In genomic region chr11:839875-840617, GRCh38 we compare ENCODE assay signal across 8 cellular contexts. TPM values are rescaled to one million over a fixed set of nuclear protein-coding genes. Genes with fewer than 3 reads are reported as not detected.
DNase-seq lines count a peak whose midpoint lies in the region; ATAC-seq, FAIRE-seq and TF ChIP-seq lines count a peak whose summit lies in the region.

No MANE protein-coding gene starts in this region.

- H3K4me3 ChIP-seq in Caco-2 (ENCODE audit: low read depth, low read length): no peak overlapping the region
- peak overlapping the region; percentile 97 for H3K4me3 ChIP-seq in astrocyte (ENCODE audit: insufficient read depth, low read depth, low read length)

- H3K36me3 ChIP-seq in Caco-2 (ENCODE audit: control insufficient read depth, insufficient read depth, low read length) (peaks cover 8% of the 10 kb centered on the region), astrocyte (ENCODE audit: insufficient read depth, low read length) (peaks cover 19% of the 10 kb centered on the region)

- no peak for FAIRE-seq in astrocyte (lab: Jason Lieb, UNC)

- DNase-seq in Caco-2 (no peak), astrocyte (ENCODE audit: low read depth) (no peak), SW480 (ENCODE audit: low spot score) (no peak), ACHN (no peak)
- DNase-seq in naive thymus-derived CD8-positive, alpha-beta T cell: no peak

- peak overlapping the region; percentile 88 for H3K4me2 ChIP-seq in astrocyte (ENCODE audit: low read length)

- H3K27ac Mint-ChIP-seq in Caco-2 (ENCODE audit: unreplicated experiment) (peak overlapping the region; percentile 85), IgD-negative memory B cell (peak overlapping the region in 1 of 3 donors; percentile 79), astrocyte (ENCODE audit: unreplicated experiment) (no peak overlapping the region)
- peak overlapping the region in 2 of 10 donors; percentile 38 to 46 for H3K27ac Mint-ChIP-seq in naive thymus-derived CD8-positive, alpha-beta T cell

- H3K9me3 ChIP-seq in Caco-2 (no peaks in the 10 kb centered on the region), astrocyte (ENCODE audit: insufficient read depth, low read depth, low read length) (no peaks in the 10 kb centered on the region)

- H3K36me3 Mint-ChIP-seq in Caco-2 (ENCODE audit: insufficient read depth, unreplicated experiment) (peaks cover 78% of the 10 kb centered on the region), IgD-negative memory B cell (peaks cover 2% of the 10 kb centered on the region), astrocyte (ENCODE audit: low read depth, unreplicated experiment) (peaks cover 6% of the 10 kb centered on the region)
- H3K36me3 Mint-ChIP-seq in naive thymus-derived CD8-positive, alpha-beta T cell: peaks cover 0 to 9% (median 0%) of the 10 kb centered on the region in 3 donors

- BruUV-seq in Caco-2 (replicated peaks; lab: Mats Ljungman, UMichigan): no TSS peak

- H3K4me1 ChIP-seq in Caco-2 (peaks cover 23% of the 10 kb centered on the region), astrocyte (ENCODE audit: insufficient read depth, low read length) (peaks cover 46% of the 10 kb centered on the region)

- H3K4me1 Mint-ChIP-seq in Caco-2 (ENCODE audit: low read depth, unreplicated experiment) (peaks cover 18% of the 10 kb centered on the region), IgD-negative memory B cell (peaks cover 0 to 17% (median 8%) of the 10 kb centered on the region in 3 donors), astrocyte (ENCODE audit: low read depth, unreplicated experiment) (peaks cover 16% of the 10 kb centered on the region)
- peaks cover 11 to 41% (median 30%) of the 10 kb centered on the region in 4 donors for H3K4me1 Mint-ChIP-seq in naive thymus-derived CD8-positive, alpha-beta T cell

- no peak for ATAC-seq in naive thymus-derived CD8-positive, alpha-beta T cell
- ATAC-seq in GM19035 (IDR thresholded peaks at IDR 0.05; ENCODE audit: unreplicated experiment) (no peak), HG03457 (IDR thresholded peaks at IDR 0.05; ENCODE audit: unreplicated experiment) (no peak)

- no peaks in the 10 kb centered on the region for H3K27me3 ChIP-seq in Caco-2 (replicated peaks; ENCODE audit: control insufficient read depth, insufficient read depth, low read length)
- no peaks in the 10 kb centered on the region for H3K27me3 ChIP-seq in astrocyte (ENCODE audit: insufficient read depth, low read length)

- H2AFZ ChIP-seq in astrocyte (ENCODE audit: low read depth, low read length): no peak overlapping the region

- in situ Hi-C loops in ACHN (cut with HindIII; ENCODE audit: low pct_ligation_motif_present, low pct_unique_long_range_greater_than_20kb, low sequenced_read_pairs): no loop called here

- peaks cover 75% of the 10 kb centered on the region for H3K79me2 ChIP-seq in astrocyte (ENCODE audit: insufficient read depth, low read length)

- no peak overlapping the region for H3K27ac ChIP-seq in astrocyte (ENCODE audit: low read depth, low read length)

- POLR2A ChIA-PET in Caco-2 (lab: Charles Lee): interaction anchor here (1.0 kb wide), 1 partner anchor 8 kb away, joined by 3 read pairs; no protein-coding TSS in a partner anchor
- POLR2A ChIA-PET in naive thymus-derived CD8-positive, alpha-beta T cell (lab: Charles Lee): interaction anchor here (1.2 to 6.2 kb wide), 6 partner anchors 10 to 42 kb away, joined by 3 to 92 read pairs (median 7); partner anchors contain the start of genes CD151, CRACR2B and PNPLA2

- peak overlapping the region; percentile 90 for H3K4me3 Mint-ChIP-seq in Caco-2 (ENCODE audit: unreplicated experiment)
- peak overlapping the region in 3 of 4 donors; percentile 25 to 90 (median 58) for H3K4me3 Mint-ChIP-seq in IgD-negative memory B cell
- peak overlapping the region; percentile 89 for H3K4me3 Mint-ChIP-seq in astrocyte (ENCODE audit: unreplicated experiment)
- peak overlapping the region in 9 of 10 donors; percentile 48 to 91 (median 80) for H3K4me3 Mint-ChIP-seq in naive thymus-derived CD8-positive, alpha-beta T cell

- H3K9ac ChIP-seq in astrocyte (ENCODE audit: low read length): peak overlapping the region; percentile 94

- H3K9me3 Mint-ChIP-seq in Caco-2 (ENCODE audit: unreplicated experiment) (no peaks in the 10 kb centered on the region), IgD-negative memory B cell (no peaks in the 10 kb centered on the region), astrocyte (ENCODE audit: unreplicated experiment) (no peaks in the 10 kb centered on the region)
- no peaks in the 10 kb centered on the region for H3K9me3 Mint-ChIP-seq in naive thymus-derived CD8-positive, alpha-beta T cell

- intact Hi-C loops in Caco-2 (cut with micrococcal nuclease; ENCODE audit: unreplicated experiment): no loop called here

- H4K20me1 ChIP-seq in astrocyte (ENCODE audit: insufficient read depth, low read length): peaks cover 71% of the 10 kb centered on the region

- peak in 1 of 2 experiments; percentile 18 for TF ChIP-seq CTCF in Caco-2 (IDR thresholded peaks at IDR 0.05; ENCODE audit: insufficient read depth in 1 of 2, low read depth in 1 of 2, low read length in 1 of 2, severe bottlenecking in 1 of 2, unreplicated experiment in 1 of 2)
- peak; percentile 23 for TF ChIP-seq CTCF in astrocyte (IDR thresholded peaks at IDR 0.05; ENCODE audit: insufficient read depth, low read depth, low read length)

- H3K27me3 Mint-ChIP-seq in Caco-2 (ENCODE audit: insufficient read depth, unreplicated experiment): no peaks in the 10 kb centered on the region
- H3K27me3 Mint-ChIP-seq in IgD-negative memory B cell: peaks cover 2% of the 10 kb centered on the region
- H3K27me3 Mint-ChIP-seq in astrocyte (ENCODE audit: low read depth, unreplicated experiment): no peaks in the 10 kb centered on the region
- no peaks in the 10 kb centered on the region for H3K27me3 Mint-ChIP-seq in naive thymus-derived CD8-positive, alpha-beta T cell

- CTCF ChIA-PET in Caco-2 (lab: Charles Lee): no interaction called here

RNA-seq across cellular contexts. Expression of gene POLR2L, which starts 2.3 kb away (rescaled TPM):
- 139 and 141 TPM in 2 replicates for total RNA-seq in Caco-2 (2022)
- polyA plus RNA-seq in IgD-negative memory B cell: 96.7 TPM
- total RNA-seq in astrocyte: 194 and 212 TPM in 2 replicates
- 10 to 100 TPM; 50.3 to 50.6 TPM for total RNA-seq in naive thymus-derived CD8-positive, alpha-beta T cell
- 100 to 1,000 TPM in 1 of 3 donors, 10 to 100 TPM in 2; 96.5 to 102 (median 99.7) TPM for polyA plus RNA-seq in naive thymus-derived CD8-positive, alpha-beta T cell

RNA-seq across cellular contexts. Expression of gene TSPAN4, which starts 2.6 kb away (rescaled TPM):
- total RNA-seq in Caco-2 (2022) (84.5 and 95.9 TPM in 2 replicates), astrocyte (69.5 and 75.5 TPM in 2 replicates)
- 2.1 TPM for polyA plus RNA-seq in IgD-negative memory B cell
- 1 to 10 TPM; 6.0 to 8.9 TPM for total RNA-seq in naive thymus-derived CD8-positive, alpha-beta T cell
- 10 to 100 TPM in 1 of 3 donors, 1 to 10 TPM in 2; 7.2 to 12.8 (median 8.3) TPM for polyA plus RNA-seq in naive thymus-derived CD8-positive, alpha-beta T cell

RNA-seq across cellular contexts. Expression of gene CD151, which starts 7.3 kb away (rescaled TPM):
- total RNA-seq in Caco-2 (2022) (268 and 302 TPM in 2 replicates), astrocyte (414 and 421 TPM in 2 replicates)
- 13.8 TPM for polyA plus RNA-seq in IgD-negative memory B cell
- total RNA-seq in naive thymus-derived CD8-positive, alpha-beta T cell: 10 to 100 TPM; 20.8 to 24.3 TPM
- 10 to 100 TPM in 2 of 3 donors, 1 to 10 TPM in 1; 9.4 to 11.2 (median 10.2) TPM for polyA plus RNA-seq in naive thymus-derived CD8-positive, alpha-beta T cell

RNA-seq across cellular contexts. Expression of gene CRACR2B, which starts 12.3 kb away (rescaled TPM):
- total RNA-seq in Caco-2 (2022) (15.4 and 16.3 TPM in 2 replicates), astrocyte (2.6 TPM in 2 replicates)
- polyA plus RNA-seq in IgD-negative memory B cell: 20.0 TPM
- under 1 TPM; 0.60 to 0.85 TPM for total RNA-seq in naive thymus-derived CD8-positive, alpha-beta T cell
- under 1 TPM in 1 of 3 donors, not detected in 2; 0.18 TPM for polyA plus RNA-seq in naive thymus-derived CD8-positive, alpha-beta T cell

RNA-seq across cellular contexts. Expression of gene PNPLA2, which starts 21.3 kb away (rescaled TPM):
- 84.7 and 93.6 TPM in 2 replicates for total RNA-seq in Caco-2 (2022)
- polyA plus RNA-seq in IgD-negative memory B cell: 51.1 TPM
- 46.8 and 50.8 TPM in 2 replicates for total RNA-seq in astrocyte
- total RNA-seq in naive thymus-derived CD8-positive, alpha-beta T cell: 100 to 1,000 TPM; 248 to 251 TPM
- 10 to 100 TPM; 20.5 to 42.7 (median 31.5) TPM for polyA plus RNA-seq in naive thymus-derived CD8-positive, alpha-beta T cell

Comparison
In these comparisons a context has a peak if more than half of its experiments do, and no peak if none do; other contexts are left out.
1. RNA of gene CD151, which starts 7.3 kb away (total RNA-seq): 414 to 421 TPM in astrocyte and 268 to 302 TPM in Caco-2; 20.8 to 24.3 TPM in naive thymus-derived CD8-positive, alpha-beta T cell; every median in the first group is over 10 times any median in the second.
2. Peak in every context shown above with its lines, with median percentiles within 50 percentile points of each other: H3K4me3 Mint-ChIP-seq.